In genomic region chr15:45003731-45004410, GRCh38 we compare ENCODE assay signal across 6 cellular contexts. TPM values are rescaled to one million over a fixed set of nuclear protein-coding genes. Genes with fewer than 3 reads are reported as not detected.
"Had no signal": no experiment of that assay in that cellular context is flagged by ENCODE, and none has a peak within 500 bp of the region (broad histone marks: within the 10 kb centered on the region; RNA-seq: fewer than 3 reads in every experiment).

No MANE protein-coding gene starts in this region.

RNA-seq across cellular contexts. Expression of gene TERB2, which starts 47.4 kb away (rescaled TPM):
- total RNA-seq: activated naive CD8-positive, alpha-beta T cell treated with anti-CD3 and anti-CD28 coated beads, Interleukin-2, amount 10 ng/mL, durations not matched to agents 7 days and 5 days; gastrocnemius medialis; heart right ventricle; left ventricle myocardium superior; subcutaneous adipose tissue; transverse colon had no signal
- polyA plus RNA-seq: heart right ventricle had no signal
